ENCODE assay signal across 11 cellular contexts in genomic region chr22:49983148-49984042, GRCh38.
DNase-seq lines count a peak whose midpoint lies in the region; ATAC-seq lines count a peak whose summit lies in the region.
"Had no signal": no experiment of that assay in that cellular context is flagged by ENCODE, and none has a peak within 500 bp of the region (broad histone marks: within the 10 kb centered on the region; RNA-seq: fewer than 3 reads in every experiment).

No MANE protein-coding gene starts in this region.

- no peaks in the 10 kb centered on the region for H3K36me3 ChIP-seq in iPS DF 6.9 (ENCODE audit: control insufficient read depth, insufficient read depth, low read length)
- H3K36me3 ChIP-seq: BLaER1 treated with 17β-estradiol and CSF1 and Interleukin-3, amounts not matched to agents 10 nM and 100 nM; HAP-1 had no signal

- peaks cover 17% of the 10 kb centered on the region for H3K36me3 Mint-ChIP-seq in stimulated activated effector memory CD8-positive, alpha-beta T cell treated with anti-CD3 and anti-CD28 coated beads, Interleukin-12 subunit alpha, Interleukin-12 subunit beta, amount 100 ng/mL, for 72 hours

- H3K27me3 ChIP-seq in iPS DF 6.9 (ENCODE audit: control insufficient read depth, insufficient read depth, low read length), result peaks cover 3% of the 10 kb centered on the region; the same call in 1 of the 2 replicates

- H3K4me1 Mint-ChIP-seq in stimulated activated effector memory CD8-positive, alpha-beta T cell treated with anti-CD3 and anti-CD28 coated beads, Interleukin-12 subunit alpha, Interleukin-12 subunit beta, amount 100 ng/mL, for 72 hours, result peaks cover 17% of the 10 kb centered on the region

- peak overlapping the region; percentile 45 for H3K4me3 Mint-ChIP-seq in stimulated activated effector memory CD8-positive, alpha-beta T cell treated with anti-CD3 and anti-CD28 coated beads, Interleukin-12 subunit alpha, Interleukin-12 subunit beta, amount 100 ng/mL, for 72 hours

- DNase-seq in NCI-H2171 (lab: John Stamatoyannopoulos, UW) (peak; percentile 18), NCI-H2171 treated with DMSO at 0.1 percent for 48 hours (lab: John Stamatoyannopoulos, UW) (no peak), activated T-cell treated with anti-CD3 and anti-CD28 coated beads for 4 hours (peak; percentile 44), iPS DF 6.9 (ENCODE audit: low read depth, low spot score) (no peak), NOMO-1 treated with dmso at 0.1 percent for 144 hours (lab: John Stamatoyannopoulos, UW; ENCODE audit: unreplicated experiment) (no peak), ACHN (no peak), NCI-H524 treated with DMSO at 0.1 percent for 48 hours (lab: John Stamatoyannopoulos, UW) (no peak)
- peak in 1 of 2 donors; percentile 5 for DNase-seq in stimulated activated effector memory CD8-positive, alpha-beta T cell treated with anti-CD3 and anti-CD28 coated beads, Interleukin-12 subunit alpha, Interleukin-12 subunit beta, amount 100 ng/mL, for 72 hours (ENCODE audit: low spot score in 2 of 2)
- DNase-seq: NCI-H446 had no signal

- peak overlapping the region; percentile 16; the same call in 1 of the 2 replicates for H3K4me3 ChIP-seq in iPS DF 6.9 (ENCODE audit: low read length)
- H3K4me3 ChIP-seq: BLaER1 treated with 17β-estradiol and CSF1 and Interleukin-3, amounts not matched to agents 10 nM and 100 nM; HAP-1 had no signal

- WGBS in iPS DF 6.9 (ENCODE audit: insufficient coverage, insufficient read length), result no CpG with 5 or more reads among the region's 90 CpGs

- H3K9me3 Mint-ChIP-seq in stimulated activated effector memory CD8-positive, alpha-beta T cell treated with anti-CD3 and anti-CD28 coated beads, Interleukin-12 subunit alpha, Interleukin-12 subunit beta, amount 100 ng/mL, for 72 hours, result peaks cover 18% of the 10 kb centered on the region

- in situ Hi-C loops in ACHN (cut with HindIII; ENCODE audit: low pct_ligation_motif_present, low pct_unique_long_range_greater_than_20kb, low sequenced_read_pairs), result no loop called here

- H3K9me3 ChIP-seq in iPS DF 6.9 (ENCODE audit: control insufficient read depth, insufficient read depth, low read length), result no peaks in the 10 kb centered on the region

- no peaks in the 10 kb centered on the region; the same call in 1 of the 2 replicates for H3K4me1 ChIP-seq in iPS DF 6.9 (ENCODE audit: control insufficient read depth, insufficient read depth, low read length)
- H3K4me1 ChIP-seq: BLaER1 treated with 17β-estradiol and CSF1 and Interleukin-3, amounts not matched to agents 10 nM and 100 nM; HAP-1 had no signal

- no peak overlapping the region for H3K27ac ChIP-seq in iPS DF 6.9 (ENCODE audit: low read length)
- H3K27ac ChIP-seq: BLaER1 treated with 17β-estradiol and CSF1 and Interleukin-3, amounts not matched to agents 10 nM and 100 nM had no signal

- H3K27ac Mint-ChIP-seq in stimulated activated effector memory CD8-positive, alpha-beta T cell treated with anti-CD3 and anti-CD28 coated beads, Interleukin-12 subunit alpha, Interleukin-12 subunit beta, amount 100 ng/mL, for 72 hours, result no peak overlapping the region

- peak; percentile 60 for ATAC-seq in stimulated activated effector memory CD8-positive, alpha-beta T cell treated with anti-CD3 and anti-CD28 coated beads, Interleukin-12 subunit alpha, Interleukin-12 subunit beta, amount 100 ng/mL, for 72 hours

Comparison
In these comparisons a context has a peak if more than half of its experiments do, and no peak if none do; other contexts are left out.
1. DNase-seq: peak in NCI-H2171 (single experiment) and activated T-cell treated with anti-CD3 and anti-CD28 coated beads for 4 hours (single experiment); none in NCI-H2171 treated with DMSO at 0.1 percent for 48 hours (single experiment), iPS DF 6.9 (single experiment), NOMO-1 treated with dmso at 0.1 percent for 144 hours (single experiment), ACHN (single experiment) and NCI-H524 treated with DMSO at 0.1 percent for 48 hours (single experiment).